8 cellular contexts compared by ENCODE assay signal in genomic region chr17:76103274-76104139, GRCh38. TPM values are rescaled to one million over a fixed set of nuclear protein-coding genes. Genes with fewer than 3 reads are reported as not detected.
DNase-seq lines count a peak whose midpoint lies in the region; ATAC-seq and TF ChIP-seq lines count a peak whose summit lies in the region.

TSS of gene EXOC7 (minus strand) at chr17:76103787. CDS start at chr17:76103692, 95 bp downstream.

- H3K36me3 Mint-ChIP-seq in natural killer cell treated with Interleukin-12 subunit alpha and Interleukin-12 subunit beta and Interleukin-15 and Interleukin-18, amount 100 ng/mL, for 72 hours, result peaks cover 4% of the 10 kb centered on the region

- peak within 1 kb of the TSS; percentile 89 for H3K4me3 ChIP-seq in fibroblast of mammary gland (ENCODE audit: control insufficient read depth, low read depth, low read length)

- ATAC-seq in GM21723 (IDR thresholded peaks at IDR 0.05; ENCODE audit: unreplicated experiment), result peak; percentile 77
- peak; percentile 95 to 98 for ATAC-seq in natural killer cell treated with Interleukin-12 subunit alpha and Interleukin-12 subunit beta and Interleukin-15 and Interleukin-18, amount 100 ng/mL, for 72 hours

- H3K4me1 Mint-ChIP-seq in natural killer cell treated with Interleukin-12 subunit alpha and Interleukin-12 subunit beta and Interleukin-15 and Interleukin-18, amount 100 ng/mL, for 72 hours (ENCODE audit: low read depth in 2 of 2), result peaks cover 14 to 21% of the 10 kb centered on the region in 2 donors

- H3K27me3 Mint-ChIP-seq in natural killer cell treated with Interleukin-12 subunit alpha and Interleukin-12 subunit beta and Interleukin-15 and Interleukin-18, amount 100 ng/mL, for 72 hours, result no peaks in the 10 kb centered on the region

- peak; percentile 100 for DNase-seq in D341Med (ENCODE audit: low spot score)
- peak; percentile 85 for DNase-seq in LHCN-M2 (ENCODE audit: low read depth)
- DNase-seq in RPMI8226, result peak; percentile 95
- DNase-seq in activated T-helper 1 cell treated with anti-CD3 and anti-CD28 coated beads, Interleukin-2, amount 50 U/mL, for 16 hours (ENCODE audit: low read depth in 1 of 2, low spot score in 1 of 2), result peak; percentile 83 to 88
- peak; percentile 88 for DNase-seq in fibroblast of mammary gland (ENCODE audit: low read depth)
- peak; percentile 91 for DNase-seq in natural killer cell treated with Interleukin-12 subunit alpha and Interleukin-12 subunit beta and Interleukin-15 and Interleukin-18, amount 100 ng/mL, for 72 hours (ENCODE audit: low spot score)
- peak; percentile 85 for DNase-seq in stimulated activated naive CD4-positive, alpha-beta T cell treated with Interleukin-2 at 50 U/mL for 16 hours (lab: John Stamatoyannopoulos, UW)

- no peaks in the 10 kb centered on the region for H3K9me3 Mint-ChIP-seq in natural killer cell treated with Interleukin-12 subunit alpha and Interleukin-12 subunit beta and Interleukin-15 and Interleukin-18, amount 100 ng/mL, for 72 hours

- TF ChIP-seq CTCF in fibroblast of mammary gland (conservative IDR thresholded peaks at IDR 0.05; ENCODE audit: control insufficient read depth, insufficient read depth, low read depth, low read length), result peak; percentile 9

- H3K27ac Mint-ChIP-seq in natural killer cell treated with Interleukin-12 subunit alpha and Interleukin-12 subunit beta and Interleukin-15 and Interleukin-18, amount 100 ng/mL, for 72 hours, result peak within 1 kb of the TSS; percentile 83 to 97

- H3K4me3 Mint-ChIP-seq in natural killer cell treated with Interleukin-12 subunit alpha and Interleukin-12 subunit beta and Interleukin-15 and Interleukin-18, amount 100 ng/mL, for 72 hours, result peak within 1 kb of the TSS; percentile 91

RNA-seq across cellular contexts. Expression of gene EXOC7, which starts in this region (rescaled TPM):
- 83.5 and 83.7 TPM in 2 replicates for total RNA-seq in LHCN-M2 (2014; rRNA removed)
- polyA plus RNA-seq in LHCN-M2 (2012), result 75.5 TPM
- total RNA-seq in natural killer cell treated with Interleukin-12 subunit alpha and Interleukin-12 subunit beta and Interleukin-15 and Interleukin-18, amount 100 ng/mL, for 72 hours, result 100 to 1,000 TPM; 134 to 163 TPM

Comparison
In these comparisons a context has a peak if more than half of its experiments do, and no peak if none do; other contexts are left out.
1. Peak in every context shown above with its lines: DNase-seq, ATAC-seq and H3K4me3 ChIP-seq.